Comparison of ENCODE assay signal across 11 cellular contexts in the genomic region with DNA sequence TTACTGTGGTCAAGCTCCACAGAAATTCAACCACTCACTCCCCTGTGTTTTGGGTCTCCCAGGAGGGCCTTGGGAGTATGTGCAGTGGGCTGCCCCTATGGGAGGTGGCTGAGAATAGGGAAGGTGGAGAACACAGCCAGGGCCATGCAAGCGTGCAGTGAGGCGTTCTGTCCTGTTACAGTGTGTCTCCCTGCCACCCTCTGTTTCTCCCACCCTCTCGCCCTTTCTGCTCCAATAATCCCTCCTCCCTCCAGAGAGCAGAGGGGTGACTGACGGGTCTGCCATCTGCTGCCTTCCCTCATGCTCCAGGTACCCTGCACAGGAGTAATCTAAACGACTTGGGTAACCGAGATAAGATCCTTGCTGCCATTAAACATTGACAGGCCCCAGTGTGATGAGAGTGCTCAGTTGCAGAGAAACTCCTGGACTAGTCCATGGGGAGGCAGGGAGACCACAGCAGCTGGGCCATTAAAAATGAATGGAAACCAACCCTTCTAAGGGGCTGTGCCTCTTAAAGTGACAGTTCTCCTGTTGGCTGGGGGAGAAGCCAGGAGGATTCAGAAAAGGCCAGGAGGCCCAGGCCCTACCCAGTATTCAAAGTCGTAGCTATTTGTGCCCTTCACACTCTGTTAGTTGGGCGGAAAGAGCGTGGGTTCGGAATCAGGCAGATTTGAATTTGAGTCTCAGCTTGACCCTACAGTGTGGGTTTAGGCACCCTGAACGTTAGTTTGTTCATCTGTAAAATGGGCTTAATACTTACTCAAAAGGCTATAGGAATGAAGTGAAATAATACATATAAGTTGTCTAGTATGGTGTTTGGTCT. TPM values are rescaled to one million over a fixed set of nuclear protein-coding genes. Genes with fewer than 3 reads are reported as not detected.
DNase-seq lines count a peak whose midpoint lies in the region; ATAC-seq and TF ChIP-seq lines count a peak whose summit lies in the region.
"Had no signal": no experiment of that assay in that cellular context is flagged by ENCODE, and none has a peak within 500 bp of the region (broad histone marks: within the 10 kb centered on the region; RNA-seq: fewer than 3 reads in every experiment).

No MANE protein-coding gene starts in this region.

- H3K9me3 ChIP-seq in cardiac muscle cell (ENCODE audit: low read depth) (no peaks in the 10 kb centered on the region), OCI-LY3 (ENCODE audit: insufficient read depth, low read length) (no peaks in the 10 kb centered on the region)
- H3K9me3 ChIP-seq: tibial artery had no signal

- H2AFZ ChIP-seq in OCI-LY3 (ENCODE audit: low read depth, low read length): peak overlapping the region; percentile 79

- H3K4me1 Mint-ChIP-seq in mesothelial cell of epicardium (peaks cover 46% of the 10 kb centered on the region), type B pancreatic cell (ENCODE audit: unreplicated experiment) (peaks cover 58% of the 10 kb centered on the region)

- H3K9me3 Mint-ChIP-seq in mesothelial cell of epicardium (no peaks in the 10 kb centered on the region), type B pancreatic cell (no peaks in the 10 kb centered on the region)

- H3K4me3 Mint-ChIP-seq in mesothelial cell of epicardium: no peak overlapping the region
- peak overlapping the region; percentile 21 for H3K4me3 Mint-ChIP-seq in type B pancreatic cell
- H3K4me3 Mint-ChIP-seq: CD14-positive monocyte had no signal

- no peaks in the 10 kb centered on the region for H3K79me2 ChIP-seq in OCI-LY3 (ENCODE audit: low read length)

- H3K27ac Mint-ChIP-seq in mesothelial cell of epicardium (peak overlapping the region; percentile 73), type B pancreatic cell (peak overlapping the region; percentile 83)

- ATAC-seq in left ventricle myocardium superior: no peak

- no peaks in the 10 kb centered on the region for H4K20me1 ChIP-seq in OCI-LY3 (ENCODE audit: insufficient read depth, low read length)

- DNase-seq in cardiac muscle cell (ENCODE audit: low read depth in 1 of 2, low spot score in 1 of 2): peak in 1 of 2 donors; percentile 50
- no peak for DNase-seq in left ventricle myocardium superior
- no peak for DNase-seq in mesothelial cell of epicardium (ENCODE audit: low spot score in 2 of 2, unreplicated experiment in 2 of 2)
- no peak for DNase-seq in type B pancreatic cell (ENCODE audit: extremely low spot score, unreplicated experiment)
- DNase-seq in GM03348 (ENCODE audit: low spot score): no peak
- DNase-seq in activated CD4-positive, alpha-beta T cell treated with anti-CD3 and anti-CD28 coated beads for 48 hours: no peak
- no peak for DNase-seq in NCI-H226
- DNase-seq: NCI-H2029 treated with DMSO at 0.1 percent for 48 hours had no signal

- H3K9ac ChIP-seq in OCI-LY3 (ENCODE audit: low read length): peak overlapping the region; percentile 34; the same call in 1 of the 2 replicates

- peak overlapping the region; percentile 50 for H3K4me2 ChIP-seq in OCI-LY3 (ENCODE audit: low read length)

- no peaks in the 10 kb centered on the region for H3K27me3 Mint-ChIP-seq in mesothelial cell of epicardium (ENCODE audit: low read depth)
- H3K27me3 Mint-ChIP-seq in type B pancreatic cell: no peaks in the 10 kb centered on the region

- H3K4me1 ChIP-seq in cardiac muscle cell (ENCODE audit: low read depth): peaks cover 79% of the 10 kb centered on the region
- peaks cover 50% of the 10 kb centered on the region for H3K4me1 ChIP-seq in OCI-LY3 (ENCODE audit: low read length)

- H3K36me3 ChIP-seq in cardiac muscle cell (no peaks in the 10 kb centered on the region), OCI-LY3 (replicated peaks; ENCODE audit: low read depth, low read length) (no peaks in the 10 kb centered on the region)
- H3K36me3 ChIP-seq: tibial artery had no signal

- TF ChIP-seq CTCF in cardiac muscle cell (IDR thresholded peaks at IDR 0.05; ENCODE audit: low read depth, low read length) (no peak), OCI-LY3 (IDR thresholded peaks at IDR 0.05; ENCODE audit: low read depth, low read length) (no peak), mesothelial cell of epicardium (IDR thresholded peaks at IDR 0.05; ENCODE audit: unreplicated experiment) (no peak), type B pancreatic cell (conservative IDR thresholded peaks at IDR 0.05) (no peak)

- H3K4me3 ChIP-seq in cardiac muscle cell: no peak overlapping the region
- H3K4me3 ChIP-seq in OCI-LY3 (ENCODE audit: low read length): no peak overlapping the region
- H3K4me3 ChIP-seq: tibial artery had no signal

- intact Hi-C loops in left ventricle myocardium superior (cut with micrococcal nuclease): no loop called here

- H3K27me3 ChIP-seq in cardiac muscle cell (no peaks in the 10 kb centered on the region), OCI-LY3 (ENCODE audit: low read depth, low read length) (no peaks in the 10 kb centered on the region)
- H3K27me3 ChIP-seq: tibial artery had no signal

- H3K36me3 Mint-ChIP-seq in mesothelial cell of epicardium (no peaks in the 10 kb centered on the region), type B pancreatic cell (no peaks in the 10 kb centered on the region)

- H3K27ac ChIP-seq in cardiac muscle cell: peak overlapping the region; percentile 92
- peak overlapping the region; percentile 8; the same call in 1 of the 2 replicates for H3K27ac ChIP-seq in OCI-LY3 (ENCODE audit: low read length)
- H3K27ac ChIP-seq: tibial artery had no signal

RNA-seq across cellular contexts. Expression of a gene that starts 22.4 kb away (rescaled TPM):
- total RNA-seq in cardiac muscle cell: 45.6 and 57.9 TPM in 2 replicates
- polyA plus RNA-seq in cardiac muscle cell: 64.2 and 66.0 TPM in 2 replicates
- total RNA-seq in left ventricle myocardium superior: 41.3 TPM
- total RNA-seq in mesothelial cell of epicardium: 186 to 192 TPM (median 191 TPM) in 3 replicates
- 49.8 and 147 TPM in 2 replicates for total RNA-seq in type B pancreatic cell (ENCODE audit: low replicate concordance)

RNA-seq across cellular contexts. Expression of a gene that starts 53.5 kb away (rescaled TPM):
- total RNA-seq in cardiac muscle cell: 0.03 TPM in 1 of 2 replicates, not detected in the other
- not detected in 2 replicates for polyA plus RNA-seq in cardiac muscle cell
- not detected for total RNA-seq in left ventricle myocardium superior
- total RNA-seq in mesothelial cell of epicardium: 0.13 to 0.18 TPM in 2 of 3 replicates, not detected in the other
- not detected in 2 replicates for total RNA-seq in type B pancreatic cell (ENCODE audit: low replicate concordance)
